ENCODE assay signal across 9 cellular contexts in genomic region chr11:1298695-1299492, GRCh38. TPM values are rescaled to one million over a fixed set of nuclear protein-coding genes. Genes with fewer than 3 reads are reported as not detected.
DNase-seq lines count a peak whose midpoint lies in the region; ATAC-seq, FAIRE-seq and TF ChIP-seq lines count a peak whose summit lies in the region.
"Had no signal": no experiment of that assay in that cellular context is flagged by ENCODE, and none has a peak within 500 bp of the region (broad histone marks: within the 10 kb centered on the region; RNA-seq: fewer than 3 reads in every experiment).

No MANE protein-coding gene starts in this region.

- H3K4me2 ChIP-seq in keratinocyte (ENCODE audit: control insufficient read depth, extremely low read depth, insufficient read depth, low read depth, low read length) = peak overlapping the region; percentile 15

- H3K9me1 ChIP-seq in keratinocyte (ENCODE audit: control insufficient read depth, extremely low read depth, insufficient read depth, low read length) = no peaks in the 10 kb centered on the region

- H3K27ac Mint-ChIP-seq in activated CD8-positive, alpha-beta memory T cell treated with anti-CD3 and anti-CD28 coated beads, Interleukin-2, amount 10 ng/mL, durations not matched to agents 7 days and 5 days = no peak overlapping the region
- no peak overlapping the region for H3K27ac Mint-ChIP-seq in CD8-positive, alpha-beta T cell
- H3K27ac Mint-ChIP-seq: CD4-positive, CD25-positive, alpha-beta regulatory T cell had no signal

- H3K9me3 Mint-ChIP-seq in activated CD8-positive, alpha-beta memory T cell treated with anti-CD3 and anti-CD28 coated beads, Interleukin-2, amount 10 ng/mL, durations not matched to agents 7 days and 5 days (ENCODE audit: low read depth) = no peaks in the 10 kb centered on the region
- H3K9me3 Mint-ChIP-seq in CD8-positive, alpha-beta T cell = no peaks in the 10 kb centered on the region
- H3K9me3 Mint-ChIP-seq: CD4-positive, CD25-positive, alpha-beta regulatory T cell had no signal

- FAIRE-seq in keratinocyte (lab: Jason Lieb, UNC) = peak; percentile 43

- H3K4me3 ChIP-seq in keratinocyte (ENCODE audit: control insufficient read depth in 2 of 3, extremely low read depth in 1 of 3, insufficient read depth in 2 of 3, low read depth in 1 of 3, low read length in 3 of 3) = no peak overlapping the region
- H3K4me3 ChIP-seq in stomach smooth muscle (ENCODE audit: low read length in 2 of 2) = no peak overlapping the region
- no peak overlapping the region for H3K4me3 ChIP-seq in CD8-positive, alpha-beta T cell (ENCODE audit: low read depth, low read length)

- H3K4me1 Mint-ChIP-seq in activated CD8-positive, alpha-beta memory T cell treated with anti-CD3 and anti-CD28 coated beads, Interleukin-2, amount 10 ng/mL, durations not matched to agents 7 days and 5 days = peaks cover 1% of the 10 kb centered on the region
- H3K4me1 Mint-ChIP-seq in CD8-positive, alpha-beta T cell (ENCODE audit: low read depth) = peaks cover 16% of the 10 kb centered on the region

- no peaks in the 10 kb centered on the region for H3K27me3 ChIP-seq in keratinocyte (ENCODE audit: control insufficient read depth, extremely low read depth, insufficient read depth, low read length)
- H3K27me3 ChIP-seq in stomach smooth muscle (ENCODE audit: control insufficient read depth in 1 of 2, insufficient read depth in 2 of 2, low read length in 2 of 2) = no peaks in the 10 kb centered on the region
- no peaks in the 10 kb centered on the region for H3K27me3 ChIP-seq in CD8-positive, alpha-beta T cell (ENCODE audit: insufficient read depth, low read length)

- no peaks in the 10 kb centered on the region for H3K36me3 Mint-ChIP-seq in activated CD8-positive, alpha-beta memory T cell treated with anti-CD3 and anti-CD28 coated beads, Interleukin-2, amount 10 ng/mL, durations not matched to agents 7 days and 5 days
- H3K36me3 Mint-ChIP-seq in CD8-positive, alpha-beta T cell = peaks cover 35% of the 10 kb centered on the region

- no peak overlapping the region for H3K9ac ChIP-seq in keratinocyte (ENCODE audit: control insufficient read depth, extremely low read depth, insufficient read depth, low read length)
- H3K9ac ChIP-seq in stomach smooth muscle (ENCODE audit: low read length in 2 of 2) = no peak overlapping the region

- H3K27me3 Mint-ChIP-seq in activated CD8-positive, alpha-beta memory T cell treated with anti-CD3 and anti-CD28 coated beads, Interleukin-2, amount 10 ng/mL, durations not matched to agents 7 days and 5 days = no peaks in the 10 kb centered on the region
- no peaks in the 10 kb centered on the region for H3K27me3 Mint-ChIP-seq in CD8-positive, alpha-beta T cell (ENCODE audit: low read depth)
- H3K27me3 Mint-ChIP-seq: CD4-positive, CD25-positive, alpha-beta regulatory T cell had no signal

- peaks cover 19% of the 10 kb centered on the region for H3K4me1 ChIP-seq in keratinocyte (ENCODE audit: control insufficient read depth, extremely low read depth, insufficient read depth, low read length)
- H3K4me1 ChIP-seq in stomach smooth muscle (ENCODE audit: control insufficient read depth, insufficient read depth, low read length) = peaks cover 44% of the 10 kb centered on the region
- no peaks in the 10 kb centered on the region for H3K4me1 ChIP-seq in CD8-positive, alpha-beta T cell (ENCODE audit: insufficient read depth, low read length)

- H3K36me3 ChIP-seq in keratinocyte (ENCODE audit: control insufficient read depth in 2 of 2, extremely low read depth in 1 of 2, insufficient read depth in 2 of 2, low read length in 2 of 2) (peaks cover 16 to 23% of the 10 kb centered on the region in 2 experiments), stomach smooth muscle (ENCODE audit: control insufficient read depth in 2 of 2, insufficient read depth in 2 of 2, low read length in 2 of 2) (peaks cover 7 to 19% of the 10 kb centered on the region in 2 donors)
- H3K36me3 ChIP-seq in CD8-positive, alpha-beta T cell (ENCODE audit: insufficient read depth, low read length) = no peaks in the 10 kb centered on the region

- CTCF ChIA-PET in activated CD8-positive, alpha-beta memory T cell treated with anti-CD3 and anti-CD28 coated beads, Interleukin-2, amount 10 ng/mL, durations not matched to agents 7 days and 5 days (lab: Charles Lee) = no interaction called here
- CTCF ChIA-PET in CD8-positive, alpha-beta T cell (lab: Charles Lee) = no interaction called here

- in situ Hi-C loops in T47D (cut with HindIII; ENCODE audit: low pct_unique_long_range_greater_than_20kb, low sequenced_read_pairs) = no loop called here

- no peak overlapping the region for H2AFZ ChIP-seq in keratinocyte (ENCODE audit: control insufficient read depth, low read length)

- peaks cover 31% of the 10 kb centered on the region for H4K20me1 ChIP-seq in keratinocyte (ENCODE audit: control insufficient read depth, extremely low read depth, insufficient read depth, low read length)

- H3K79me2 ChIP-seq in keratinocyte (ENCODE audit: control insufficient read depth, insufficient read depth, low read length) = peaks cover 80% of the 10 kb centered on the region

- H3K9me3 ChIP-seq in keratinocyte (ENCODE audit: control insufficient read depth, low read depth, low read length) (no peaks in the 10 kb centered on the region), stomach smooth muscle (ENCODE audit: control insufficient read depth in 2 of 2, low read length in 2 of 2) (no peaks in the 10 kb centered on the region)
- H3K9me3 ChIP-seq in CD8-positive, alpha-beta T cell (ENCODE audit: low read length) = no peaks in the 10 kb centered on the region

- dilution Hi-C loops in keratinocyte (cut with MboI; ENCODE audit: extremely low pct_ligation_motif_present, low sequenced_read_pairs) = no loop called here

- H3K27ac ChIP-seq in keratinocyte (ENCODE audit: control insufficient read depth, insufficient read depth, low read length) (no peak overlapping the region), stomach smooth muscle (ENCODE audit: low read length) (peak overlapping the region; percentile 46)
- H3K27ac ChIP-seq in CD8-positive, alpha-beta T cell (ENCODE audit: low read depth, low read length) = no peak overlapping the region

- intact Hi-C loops in CD8-positive, alpha-beta T cell (cut with DNase I, micrococcal nuclease) = no loop called here

- no peak for TF ChIP-seq CTCF in keratinocyte (optimal IDR thresholded peaks at IDR 0.05 in 1 of 3, IDR thresholded peaks at IDR 0.05 in 1 of 3, conservative IDR thresholded peaks at IDR 0.05 in 1 of 3; ENCODE audit: extremely low read depth in 1 of 3, insufficient read depth in 2 of 3, low read length in 3 of 3)
- TF ChIP-seq CTCF in CD8-positive, alpha-beta T cell (IDR thresholded peaks at IDR 0.05) = no peak

- no peak for ATAC-seq in activated CD8-positive, alpha-beta memory T cell treated with anti-CD3 and anti-CD28 coated beads, Interleukin-2, amount 10 ng/mL, durations not matched to agents 7 days and 5 days
- no peak for ATAC-seq in CD8-positive, alpha-beta T cell

- H3K4me3 Mint-ChIP-seq in activated CD8-positive, alpha-beta memory T cell treated with anti-CD3 and anti-CD28 coated beads, Interleukin-2, amount 10 ng/mL, durations not matched to agents 7 days and 5 days = no peak overlapping the region
- H3K4me3 Mint-ChIP-seq in CD8-positive, alpha-beta T cell = no peak overlapping the region
- H3K4me3 Mint-ChIP-seq: CD4-positive, CD25-positive, alpha-beta regulatory T cell had no signal

- peak; percentile 19 for DNase-seq in activated CD8-positive, alpha-beta memory T cell treated with anti-CD3 and anti-CD28 coated beads, Interleukin-2, amount 10 ng/mL, durations not matched to agents 7 days and 5 days
- no peak for DNase-seq in activated CD8-positive, alpha-beta memory T cell treated with anti-CD3 and anti-CD28 coated beads, Interleukin-2, amount 50 U/mL, for 4 hours
- peak; percentile 78 to 86 for DNase-seq in T47D (ENCODE audit: low read depth in 1 of 2, low spot score in 1 of 2)
- peak; percentile 50 for DNase-seq in keratinocyte (ENCODE audit: low read depth, low spot score)
- DNase-seq in CD8-positive, alpha-beta T cell = no peak
- no peak for DNase-seq in activated CD4-positive, CD25-positive, alpha-beta regulatory T cell (lab: John Stamatoyannopoulos, UW)
- DNase-seq in stimulated activated CD4-positive, alpha-beta T cell treated with anti-CD3 and anti-CD28 coated beads, Interleukin-4, amount 100 ng/mL, for 4 hours = no peak
- DNase-seq: CD4-positive, CD25-positive, alpha-beta regulatory T cell had no signal

- POLR2A ChIA-PET in CD8-positive, alpha-beta T cell (lab: Charles Lee) = no interaction called here

RNA-seq across cellular contexts. Expression of gene TOLLIP, which starts 10.5 kb away (rescaled TPM):
- total RNA-seq in activated CD8-positive, alpha-beta memory T cell treated with anti-CD3 and anti-CD28 coated beads, Interleukin-2, amount 10 ng/mL, durations not matched to agents 7 days and 5 days = 10 to 100 TPM; 33.3 to 35.8 TPM
- 40.2 to 89.3 TPM (median 73.8 TPM) in 3 replicates for polyA plus RNA-seq in keratinocyte
- 42.4 TPM for polyA plus RNA-seq in keratinocyte (2011; ENCODE audit: low read depth)
- polyA plus RNA-seq in keratinocyte (2011; cell fraction: cytosol; rRNA removed) = 59.4 and 104 TPM in 2 replicates
- 61.6 and 80.3 TPM in 2 replicates for polyA plus RNA-seq in keratinocyte (2011; cell fraction: nucleus; rRNA removed)
- 67.5 and 77.7 TPM in 2 replicates for polyA plus RNA-seq in keratinocyte (2012; ENCODE audit: low replicate concordance)
- 69.0 to 167 TPM (median 81.6 TPM) in 3 replicates for polyA minus RNA-seq in keratinocyte
- polyA minus RNA-seq in keratinocyte (2011; cell fraction: cytosol; rRNA and poly(A)+ RNA removed) = 104 TPM
- 34.6 and 41.6 TPM in 2 replicates for polyA minus RNA-seq in keratinocyte (2011; cell fraction: nucleus; rRNA and poly(A)+ RNA removed)
- total RNA-seq in CD8-positive, alpha-beta T cell = 10 to 100 TPM; 36.2 to 40.9 TPM

Comparison
In these comparisons a context has a peak if more than half of its experiments do, and no peak if none do; other contexts are left out.
1. DNase-seq: peak in activated CD8-positive, alpha-beta memory T cell treated with anti-CD3 and anti-CD28 coated beads, Interleukin-2, amount 10 ng/mL, durations not matched to agents 7 days and 5 days (single experiment), T47D (2 of 2) and keratinocyte (single experiment); none in activated CD8-positive, alpha-beta memory T cell treated with anti-CD3 and anti-CD28 coated beads, Interleukin-2, amount 50 U/mL, for 4 hours (single experiment), CD8-positive, alpha-beta T cell (0 of 7), activated CD4-positive, CD25-positive, alpha-beta regulatory T cell (0 of 4) and stimulated activated CD4-positive, alpha-beta T cell treated with anti-CD3 and anti-CD28 coated beads, Interleukin-4, amount 100 ng/mL, for 4 hours (0 of 2).